In genomic region chr22:42887523-42888507, GRCh38 we compare ENCODE assay signal across 13 cellular contexts. TPM values are rescaled to one million over a fixed set of nuclear protein-coding genes. Genes with fewer than 3 reads are reported as not detected.
DNase-seq lines count a peak whose midpoint lies in the region; ATAC-seq and TF ChIP-seq lines count a peak whose summit lies in the region.
"Had no signal": no experiment of that assay in that cellular context is flagged by ENCODE, and none has a peak within 500 bp of the region (broad histone marks: within the 10 kb centered on the region; RNA-seq: fewer than 3 reads in every experiment).

No MANE protein-coding gene starts in this region.

- H3K9me3 Mint-ChIP-seq in stimulated activated naive CD8-positive, alpha-beta T cell treated with anti-CD3 and anti-CD28 coated beads, Interleukin-15, amount 100 ng/mL, for 72 hours: no peaks in the 10 kb centered on the region

- H3K36me3 ChIP-seq in colonic mucosa (no peaks in the 10 kb centered on the region), mucosa of rectum (ENCODE audit: control insufficient read depth in 2 of 2, insufficient read depth in 2 of 2, low read length in 2 of 2) (peaks cover 62 to 66% of the 10 kb centered on the region in 2 donors)

- peak overlapping the region; percentile 57 for H3K27ac ChIP-seq in colonic mucosa
- H3K27ac ChIP-seq in mucosa of rectum (ENCODE audit: low read depth in 2 of 2, low read length in 2 of 2): peak overlapping the region; percentile 69 to 76
- H3K27ac ChIP-seq: brain microvascular endothelial cell, left ventricle myocardium inferior had no signal

- TF ChIP-seq CTCF in colonic mucosa (IDR thresholded peaks at IDR 0.05): no peak

- H3K4me1 ChIP-seq in colonic mucosa (peaks cover 8% of the 10 kb centered on the region), mucosa of rectum (ENCODE audit: control insufficient read depth in 2 of 2, insufficient read depth in 2 of 2, low read length in 2 of 2) (peaks cover 24 to 43% of the 10 kb centered on the region in 2 donors)

- peaks cover 14% of the 10 kb centered on the region for H3K4me1 Mint-ChIP-seq in stimulated activated naive CD8-positive, alpha-beta T cell treated with anti-CD3 and anti-CD28 coated beads, Interleukin-15, amount 100 ng/mL, for 72 hours

- H3K4me3 Mint-ChIP-seq in stimulated activated naive CD8-positive, alpha-beta T cell treated with anti-CD3 and anti-CD28 coated beads, Interleukin-15, amount 100 ng/mL, for 72 hours: no peak overlapping the region

- intact Hi-C loops in colonic mucosa (cut with DNase I): no loop called here

- H3K4me3 ChIP-seq in colonic mucosa (no peak overlapping the region), mucosa of rectum (ENCODE audit: low read length in 2 of 2) (no peak overlapping the region)
- H3K4me3 ChIP-seq: left ventricle myocardium inferior had no signal

- H3K9me3 ChIP-seq in colonic mucosa (no peaks in the 10 kb centered on the region), mucosa of rectum (ENCODE audit: control insufficient read depth in 2 of 2, low read length in 2 of 2) (no peaks in the 10 kb centered on the region)
- H3K9me3 ChIP-seq: left ventricle myocardium inferior had no signal

- ATAC-seq in stimulated activated naive CD8-positive, alpha-beta T cell treated with anti-CD3 and anti-CD28 coated beads, Interleukin-15, amount 100 ng/mL, for 72 hours: no peak
- no peak for ATAC-seq in stimulated activated naive CD8-positive, alpha-beta T cell treated with anti-CD3 and anti-CD28 coated beads, Interleukin-15, Interleukin-2, amounts not matched to agents 100 U/mL and 50 U/mL, for 24 hours
- ATAC-seq in GM21526 (IDR thresholded peaks at IDR 0.05; ENCODE audit: low FRiP score, unreplicated experiment): no peak

- no peaks in the 10 kb centered on the region for H3K27me3 Mint-ChIP-seq in stimulated activated naive CD8-positive, alpha-beta T cell treated with anti-CD3 and anti-CD28 coated beads, Interleukin-15, amount 100 ng/mL, for 72 hours

- H3K27ac Mint-ChIP-seq in stimulated activated naive CD8-positive, alpha-beta T cell treated with anti-CD3 and anti-CD28 coated beads, Interleukin-15, amount 100 ng/mL, for 72 hours: peak overlapping the region; percentile 56 to 88

- no peak for DNase-seq in stimulated activated naive CD8-positive, alpha-beta T cell treated with anti-CD3 and anti-CD28 coated beads, Interleukin-15, amount 100 ng/mL, for 72 hours
- no peak for DNase-seq in stimulated activated naive CD8-positive, alpha-beta T cell treated with anti-CD3 and anti-CD28 coated beads, Interleukin-15, Interleukin-2, amounts not matched to agents 100 U/mL and 50 U/mL, for 24 hours
- DNase-seq in colonic mucosa (peak; percentile 93), cerebellar cortex (ENCODE audit: low spot score) (no peak), Ammon's horn (ENCODE audit: low spot score) (no peak)
- DNase-seq in stimulated activated CD4-positive, alpha-beta T cell treated with anti-CD3 and anti-CD28 coated beads, Interleukin-2, amount 100 ng/mL, for 48 hours: no peak
- DNase-seq: activated CD4-positive, CD25-positive, alpha-beta regulatory T cell treated with anti-CD3 and anti-CD28 coated beads, Interleukin-2, amount 50 U/mL, for 72 hours; brain microvascular endothelial cell; H7; left ventricle myocardium inferior; NCI-H2081 treated with DMSO at 0.1 percent for 48 hours had no signal

- H3K9ac ChIP-seq in colonic mucosa (ENCODE audit: low read depth in 2 of 2, low read length in 2 of 2) (peak overlapping the region in 1 of 2 donors; percentile 27), mucosa of rectum (ENCODE audit: low read depth in 1 of 2, low read length in 2 of 2) (peak overlapping the region in 1 of 2 donors; percentile 47)

- no peaks in the 10 kb centered on the region for H3K27me3 ChIP-seq in colonic mucosa
- H3K27me3 ChIP-seq in mucosa of rectum (ENCODE audit: control insufficient read depth in 2 of 2, insufficient read depth in 2 of 2, low read length in 2 of 2): no peaks in the 10 kb centered on the region
- H3K27me3 ChIP-seq: brain microvascular endothelial cell had no signal

RNA-seq across cellular contexts. Expression of gene ARFGAP3, which starts 30.7 kb away (rescaled TPM):
- 10 to 100 TPM; 29.4 to 47.7 TPM for total RNA-seq in colonic mucosa
